In genomic region chr10:47214520-47214919, GRCh38 we compare ENCODE assay signal across 3 cellular contexts.
TF ChIP-seq lines count a peak whose summit lies in the region.

No MANE protein-coding gene starts in this region.

TF ChIP-seq in A549, 52 proteins besides CTCF, POLR2A, EP300 and RAD21:
- TF ChIP-seq RCOR1 (IDR thresholded peaks at IDR 0.05; ENCODE audit: low read depth, low read length) (no peak), MAX (IDR thresholded peaks at IDR 0.05) (peak; percentile 37; the same call in 1 of the 2 replicates), ZSCAN20 (CRISPR knock-in tag; IDR thresholded peaks at IDR 0.05) (no peak), NFE2L2 (conservative IDR thresholded peaks at IDR 0.05; ENCODE audit: low read length) (peak; percentile 56), HDAC2 (IDR thresholded peaks at IDR 0.05) (no peak), MAFK (IDR thresholded peaks at IDR 0.05; ENCODE audit: partially characterized antibody) (peak; percentile 83)

TF ChIP-seq in GM23338, 12 proteins besides CTCF, POLR2A, EP300 and RAD21:
- TF ChIP-seq JUNB (IDR thresholded peaks at IDR 0.05; ENCODE audit: unreplicated experiment) = no peak
- TF ChIP-seq EZH2 (IDR thresholded peaks at IDR 0.05; ENCODE audit: low read depth, unreplicated experiment) = no peak
- TF ChIP-seq ETS1 (IDR thresholded peaks at IDR 0.05) = no peak
- TF ChIP-seq ZNF114 (CRISPR knock-in tag; IDR thresholded peaks at IDR 0.05) = no peak
- no peak for TF ChIP-seq ZNF331 (CRISPR knock-in tag; IDR thresholded peaks at IDR 0.05; ENCODE audit: low read depth)
- no peak for TF ChIP-seq REST (IDR thresholded peaks at IDR 0.05; ENCODE audit: unreplicated experiment)
- TF ChIP-seq EZH2phosphoT487 (IDR thresholded peaks at IDR 0.05; ENCODE audit: unreplicated experiment) = no peak

TF ChIP-seq in H1, 55 proteins besides CTCF, POLR2A, EP300 and RAD21:
- TF ChIP-seq ATF2 (IDR thresholded peaks at IDR 0.05; ENCODE audit: low read length) = no peak
- TF ChIP-seq KDM4A (IDR thresholded peaks at IDR 0.05; ENCODE audit: low read depth, low read length, severe bottlenecking) = no peak
- no peak for TF ChIP-seq POLR2AphosphoS5 (IDR thresholded peaks at IDR 0.05; ENCODE audit: low read depth, low read length)
- no peak for TF ChIP-seq NANOG (IDR thresholded peaks at IDR 0.05; ENCODE audit: insufficient read depth, low read depth, low read length, poor library complexity, severe bottlenecking)
- TF ChIP-seq ASH2L (IDR thresholded peaks at IDR 0.05; ENCODE audit: low read length) = no peak
- no peak for TF ChIP-seq POU5F1 (IDR thresholded peaks at IDR 0.05; ENCODE audit: low read depth, low read length)
- TF ChIP-seq PHF8 (conservative IDR thresholded peaks at IDR 0.05; ENCODE audit: low read depth, low read length) = no peak
- no peak for TF ChIP-seq CHD2 (IDR thresholded peaks at IDR 0.05; ENCODE audit: low read length)
- no peak for TF ChIP-seq CBX5 (IDR thresholded peaks at IDR 0.05; ENCODE audit: low read depth, low read length)
- no peak for TF ChIP-seq YY1 (IDR thresholded peaks at IDR 0.05; ENCODE audit: low read depth, low read length)
- no peak for TF ChIP-seq EZH2 (IDR thresholded peaks at IDR 0.05; ENCODE audit: low read depth, low read length, severe bottlenecking)
